2 cellular contexts compared by ENCODE assay signal in the genomic region with DNA sequence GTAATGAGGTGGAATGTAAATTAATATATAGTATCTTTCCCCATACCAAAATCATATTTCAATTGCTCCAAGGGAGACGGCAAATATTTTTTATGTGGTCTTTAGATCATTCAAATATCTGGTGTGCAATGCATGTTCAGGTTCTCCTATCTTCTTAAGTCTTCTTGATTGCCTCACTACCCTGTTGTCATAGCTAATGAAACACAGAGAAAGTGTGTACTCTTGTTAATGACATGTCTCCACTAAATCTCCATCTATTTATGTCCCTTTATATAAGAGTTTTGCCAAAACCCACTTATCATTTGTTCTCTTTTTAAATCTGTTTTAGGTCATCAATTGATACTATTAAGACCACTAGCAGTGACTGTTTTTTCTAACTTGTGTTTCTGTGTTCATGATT.
TF ChIP-seq lines count a peak whose summit lies in the region.

No MANE protein-coding gene starts in this region.

TF ChIP-seq in liver, 16 proteins besides CTCF, POLR2A, EP300 and RAD21:
- TF ChIP-seq, protein P1, sequence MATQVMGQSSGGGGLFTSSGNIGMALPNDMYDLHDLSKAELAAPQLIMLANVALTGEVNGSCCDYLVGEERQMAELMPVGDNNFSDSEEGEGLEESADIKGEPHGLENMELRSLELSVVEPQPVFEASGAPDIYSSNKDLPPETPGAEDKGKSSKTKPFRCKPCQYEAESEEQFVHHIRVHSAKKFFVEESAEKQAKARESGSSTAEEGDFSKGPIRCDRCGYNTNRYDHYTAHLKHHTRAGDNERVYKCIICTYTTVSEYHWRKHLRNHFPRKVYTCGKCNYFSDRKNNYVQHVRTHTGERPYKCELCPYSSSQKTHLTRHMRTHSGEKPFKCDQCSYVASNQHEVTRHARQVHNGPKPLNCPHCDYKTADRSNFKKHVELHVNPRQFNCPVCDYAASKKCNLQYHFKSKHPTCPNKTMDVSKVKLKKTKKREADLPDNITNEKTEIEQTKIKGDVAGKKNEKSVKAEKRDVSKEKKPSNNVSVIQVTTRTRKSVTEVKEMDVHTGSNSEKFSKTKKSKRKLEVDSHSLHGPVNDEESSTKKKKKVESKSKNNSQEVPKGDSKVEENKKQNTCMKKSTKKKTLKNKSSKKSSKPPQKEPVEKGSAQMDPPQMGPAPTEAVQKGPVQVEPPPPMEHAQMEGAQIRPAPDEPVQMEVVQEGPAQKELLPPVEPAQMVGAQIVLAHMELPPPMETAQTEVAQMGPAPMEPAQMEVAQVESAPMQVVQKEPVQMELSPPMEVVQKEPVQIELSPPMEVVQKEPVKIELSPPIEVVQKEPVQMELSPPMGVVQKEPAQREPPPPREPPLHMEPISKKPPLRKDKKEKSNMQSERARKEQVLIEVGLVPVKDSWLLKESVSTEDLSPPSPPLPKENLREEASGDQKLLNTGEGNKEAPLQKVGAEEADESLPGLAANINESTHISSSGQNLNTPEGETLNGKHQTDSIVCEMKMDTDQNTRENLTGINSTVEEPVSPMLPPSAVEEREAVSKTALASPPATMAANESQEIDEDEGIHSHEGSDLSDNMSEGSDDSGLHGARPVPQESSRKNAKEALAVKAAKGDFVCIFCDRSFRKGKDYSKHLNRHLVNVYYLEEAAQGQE (IDR thresholded peaks at IDR 0.05), result no peak
- no peak for TF ChIP-seq EGR1 (IDR thresholded peaks at IDR 0.05; ENCODE audit: low read depth in 2 of 2)
- TF ChIP-seq, protein P2, sequence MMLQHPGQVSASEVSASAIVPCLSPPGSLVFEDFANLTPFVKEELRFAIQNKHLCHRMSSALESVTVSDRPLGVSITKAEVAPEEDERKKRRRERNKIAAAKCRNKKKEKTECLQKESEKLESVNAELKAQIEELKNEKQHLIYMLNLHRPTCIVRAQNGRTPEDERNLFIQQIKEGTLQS (IDR thresholded peaks at IDR 0.05), result no peak
- no peak for TF ChIP-seq YY1 (IDR thresholded peaks at IDR 0.05)
- no peak for TF ChIP-seq RXRA (IDR thresholded peaks at IDR 0.05)

TF ChIP-seq in HepG2, 621 proteins besides CTCF, POLR2A, EP300 and RAD21:
- no peak for TF ChIP-seq CC2D1A (CRISPR knock-in tag; IDR thresholded peaks at IDR 0.05)
- TF ChIP-seq EEA1 (CRISPR knock-in tag; IDR thresholded peaks at IDR 0.05; ENCODE audit: borderline replicate concordance), result no peak
- TF ChIP-seq, protein P3, sequence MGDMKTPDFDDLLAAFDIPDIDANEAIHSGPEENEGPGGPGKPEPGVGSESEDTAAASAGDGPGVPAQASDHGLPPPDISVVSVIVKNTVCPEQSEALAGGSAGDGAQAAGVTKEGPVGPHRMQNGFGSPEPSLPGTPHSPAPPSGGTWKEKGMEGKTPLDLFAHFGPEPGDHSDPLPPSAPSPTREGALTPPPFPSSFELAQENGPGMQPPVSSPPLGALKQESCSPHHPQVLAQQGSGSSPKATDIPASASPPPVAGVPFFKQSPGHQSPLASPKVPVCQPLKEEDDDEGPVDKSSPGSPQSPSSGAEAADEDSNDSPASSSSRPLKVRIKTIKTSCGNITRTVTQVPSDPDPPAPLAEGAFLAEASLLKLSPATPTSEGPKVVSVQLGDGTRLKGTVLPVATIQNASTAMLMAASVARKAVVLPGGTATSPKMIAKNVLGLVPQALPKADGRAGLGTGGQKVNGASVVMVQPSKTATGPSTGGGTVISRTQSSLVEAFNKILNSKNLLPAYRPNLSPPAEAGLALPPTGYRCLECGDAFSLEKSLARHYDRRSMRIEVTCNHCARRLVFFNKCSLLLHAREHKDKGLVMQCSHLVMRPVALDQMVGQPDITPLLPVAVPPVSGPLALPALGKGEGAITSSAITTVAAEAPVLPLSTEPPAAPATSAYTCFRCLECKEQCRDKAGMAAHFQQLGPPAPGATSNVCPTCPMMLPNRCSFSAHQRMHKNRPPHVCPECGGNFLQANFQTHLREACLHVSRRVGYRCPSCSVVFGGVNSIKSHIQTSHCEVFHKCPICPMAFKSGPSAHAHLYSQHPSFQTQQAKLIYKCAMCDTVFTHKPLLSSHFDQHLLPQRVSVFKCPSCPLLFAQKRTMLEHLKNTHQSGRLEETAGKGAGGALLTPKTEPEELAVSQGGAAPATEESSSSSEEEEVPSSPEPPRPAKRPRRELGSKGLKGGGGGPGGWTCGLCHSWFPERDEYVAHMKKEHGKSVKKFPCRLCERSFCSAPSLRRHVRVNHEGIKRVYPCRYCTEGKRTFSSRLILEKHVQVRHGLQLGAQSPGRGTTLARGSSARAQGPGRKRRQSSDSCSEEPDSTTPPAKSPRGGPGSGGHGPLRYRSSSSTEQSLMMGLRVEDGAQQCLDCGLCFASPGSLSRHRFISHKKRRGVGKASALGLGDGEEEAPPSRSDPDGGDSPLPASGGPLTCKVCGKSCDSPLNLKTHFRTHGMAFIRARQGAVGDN (CRISPR knock-in tag; IDR thresholded peaks at IDR 0.05), result no peak
- TF ChIP-seq KMT2A (CRISPR knock-in tag; IDR thresholded peaks at IDR 0.05), result no peak
- TF ChIP-seq, protein P4, sequence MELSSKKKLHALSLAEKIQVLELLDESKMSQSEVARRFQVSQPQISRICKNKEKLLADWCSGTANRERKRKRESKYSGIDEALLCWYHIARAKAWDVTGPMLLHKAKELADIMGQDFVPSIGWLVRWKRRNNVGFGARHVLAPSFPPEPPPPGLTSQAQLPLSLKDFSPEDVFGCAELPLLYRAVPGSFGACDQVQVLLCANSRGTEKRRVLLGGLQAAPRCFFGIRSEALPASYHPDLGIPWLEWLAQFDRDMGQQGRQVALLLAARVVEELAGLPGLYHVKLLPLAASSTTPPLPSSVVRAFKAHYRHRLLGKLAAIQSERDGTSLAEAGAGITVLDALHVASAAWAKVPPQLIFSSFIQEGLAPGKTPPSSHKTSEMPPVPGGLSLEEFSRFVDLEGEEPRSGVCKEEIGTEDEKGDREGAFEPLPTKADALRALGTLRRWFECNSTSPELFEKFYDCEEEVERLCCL (CRISPR knock-in tag; IDR thresholded peaks at IDR 0.05; ENCODE audit: borderline replicate concordance), result no peak
- no peak for TF ChIP-seq ZNF337 (CRISPR knock-in tag; IDR thresholded peaks at IDR 0.05; ENCODE audit: borderline replicate concordance, low read depth)
- no peak for TF ChIP-seq ZNF75D (CRISPR knock-in tag; IDR thresholded peaks at IDR 0.05; ENCODE audit: borderline replicate concordance)
- TF ChIP-seq ZNF251 (CRISPR knock-in tag; IDR thresholded peaks at IDR 0.05), result no peak
- TF ChIP-seq ZNF460 (CRISPR knock-in tag; IDR thresholded peaks at IDR 0.05; ENCODE audit: borderline replicate concordance), result no peak
- no peak for TF ChIP-seq ZFP1 (CRISPR knock-in tag; IDR thresholded peaks at IDR 0.05)
- no peak for TF ChIP-seq ZBTB38 (CRISPR knock-in tag; IDR thresholded peaks at IDR 0.05)
- TF ChIP-seq ZNF782 (CRISPR knock-in tag; IDR thresholded peaks at IDR 0.05; ENCODE audit: borderline replicate concordance), result no peak
- TF ChIP-seq, protein P5, sequence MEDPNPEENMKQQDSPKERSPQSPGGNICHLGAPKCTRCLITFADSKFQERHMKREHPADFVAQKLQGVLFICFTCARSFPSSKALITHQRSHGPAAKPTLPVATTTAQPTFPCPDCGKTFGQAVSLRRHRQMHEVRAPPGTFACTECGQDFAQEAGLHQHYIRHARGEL (CRISPR knock-in tag; IDR thresholded peaks at IDR 0.05), result no peak
- TF ChIP-seq ZNF652 (CRISPR knock-in tag; IDR thresholded peaks at IDR 0.05; ENCODE audit: borderline replicate concordance, low read depth), result no peak
- TF ChIP-seq, protein P6, sequence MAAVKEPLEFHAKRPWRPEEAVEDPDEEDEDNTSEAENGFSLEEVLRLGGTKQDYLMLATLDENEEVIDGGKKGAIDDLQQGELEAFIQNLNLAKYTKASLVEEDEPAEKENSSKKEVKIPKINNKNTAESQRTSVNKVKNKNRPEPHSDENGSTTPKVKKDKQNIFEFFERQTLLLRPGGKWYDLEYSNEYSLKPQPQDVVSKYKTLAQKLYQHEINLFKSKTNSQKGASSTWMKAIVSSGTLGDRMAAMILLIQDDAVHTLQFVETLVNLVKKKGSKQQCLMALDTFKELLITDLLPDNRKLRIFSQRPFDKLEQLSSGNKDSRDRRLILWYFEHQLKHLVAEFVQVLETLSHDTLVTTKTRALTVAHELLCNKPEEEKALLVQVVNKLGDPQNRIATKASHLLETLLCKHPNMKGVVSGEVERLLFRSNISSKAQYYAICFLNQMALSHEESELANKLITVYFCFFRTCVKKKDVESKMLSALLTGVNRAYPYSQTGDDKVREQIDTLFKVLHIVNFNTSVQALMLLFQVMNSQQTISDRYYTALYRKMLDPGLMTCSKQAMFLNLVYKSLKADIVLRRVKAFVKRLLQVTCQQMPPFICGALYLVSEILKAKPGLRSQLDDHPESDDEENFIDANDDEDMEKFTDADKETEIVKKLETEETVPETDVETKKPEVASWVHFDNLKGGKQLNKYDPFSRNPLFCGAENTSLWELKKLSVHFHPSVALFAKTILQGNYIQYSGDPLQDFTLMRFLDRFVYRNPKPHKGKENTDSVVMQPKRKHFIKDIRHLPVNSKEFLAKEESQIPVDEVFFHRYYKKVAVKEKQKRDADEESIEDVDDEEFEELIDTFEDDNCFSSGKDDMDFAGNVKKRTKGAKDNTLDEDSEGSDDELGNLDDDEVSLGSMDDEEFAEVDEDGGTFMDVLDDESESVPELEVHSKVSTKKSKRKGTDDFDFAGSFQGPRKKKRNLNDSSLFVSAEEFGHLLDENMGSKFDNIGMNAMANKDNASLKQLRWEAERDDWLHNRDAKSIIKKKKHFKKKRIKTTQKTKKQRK (IDR thresholded peaks at IDR 0.05; ENCODE audit: low read length), result no peak
- TF ChIP-seq ZMYM3 (CRISPR knock-in tag; IDR thresholded peaks at IDR 0.05), result no peak
- TF ChIP-seq TAF1 (CRISPR knock-in tag; IDR thresholded peaks at IDR 0.05), result no peak
